ENCODE assay signal across 8 cellular contexts in genomic region chr19:18470153-18470552, GRCh38. TPM values are rescaled to one million over a fixed set of nuclear protein-coding genes. Genes with fewer than 3 reads are reported as not detected.
DNase-seq lines count a peak whose midpoint lies in the region; ATAC-seq and TF ChIP-seq lines count a peak whose summit lies in the region.

No MANE protein-coding gene starts in this region.

- intact Hi-C loops in activated CD8-positive, alpha-beta T cell treated with anti-CD3 and anti-CD28 coated beads for 36 hours (cut with micrococcal nuclease): no loop called here
- intact Hi-C loops in left colon (cut with DNase I, micrococcal nuclease): no loop called here

- no peak overlapping the region for H3K4me3 Mint-ChIP-seq in activated CD8-positive, alpha-beta T cell treated with anti-CD3 and anti-CD28 coated beads for 36 hours

- no peaks in the 10 kb centered on the region for H3K9me3 Mint-ChIP-seq in activated CD8-positive, alpha-beta T cell treated with anti-CD3 and anti-CD28 coated beads for 36 hours

- DNase-seq in AG09309 (ENCODE audit: low read depth) (no peak), GM13977 (ENCODE audit: low spot score) (peak; percentile 63), left colon (no peak), NCI-H2029 (lab: John Stamatoyannopoulos, UW) (no peak), NCI-H2171 (lab: John Stamatoyannopoulos, UW) (no peak)
- DNase-seq in activated CD8-positive, alpha-beta T cell treated with anti-CD3 and anti-CD28 coated beads for 36 hours: peak; percentile 48

- in situ Hi-C loops in GM13977 (cut with MboI; ENCODE audit: low pct_unique_long_range_greater_than_20kb, low sequenced_read_pairs, unreplicated experiment): no loop called here

- peaks cover 33% of the 10 kb centered on the region for H3K4me1 Mint-ChIP-seq in activated CD8-positive, alpha-beta T cell treated with anti-CD3 and anti-CD28 coated beads for 36 hours (ENCODE audit: low read depth)

- H3K27ac Mint-ChIP-seq in activated CD8-positive, alpha-beta T cell treated with anti-CD3 and anti-CD28 coated beads for 36 hours: no peak overlapping the region

- CTCF ChIA-PET in activated CD8-positive, alpha-beta T cell treated with anti-CD3 and anti-CD28 coated beads for 36 hours (lab: Charles Lee): interaction anchor here (0.7 to 4.2 kb wide), 19 partner anchors 8 to 122 kb away, joined by 3 to 32 read pairs (median 5); partner anchors contain the start of genes ELL, KXD1 and UBA52

- POLR2A ChIA-PET in activated CD8-positive, alpha-beta T cell treated with anti-CD3 and anti-CD28 coated beads for 36 hours (lab: Charles Lee): interaction anchor here (1.8 kb wide), 1 partner anchor 53 kb away, joined by 6 read pairs; no protein-coding TSS in a partner anchor

- H3K4me3 ChIP-seq in AG09309 (ENCODE audit: control insufficient read depth, low read depth, low read length): no peak overlapping the region

- peak; percentile 56 for TF ChIP-seq CTCF in AG09309 (IDR thresholded peaks at IDR 0.05; ENCODE audit: control insufficient read depth, insufficient read depth, low read depth, low read length, missing control alignments)
- TF ChIP-seq CTCF in GM13977 (IDR thresholded peaks at IDR 0.05; ENCODE audit: extremely low read depth, insufficient read depth, missing control alignments): peak; percentile 64
- TF ChIP-seq CTCF in activated CD8-positive, alpha-beta T cell treated with anti-CD3 and anti-CD28 coated beads for 36 hours (IDR thresholded peaks at IDR 0.05): no peak

- peaks cover 3% of the 10 kb centered on the region for H3K36me3 Mint-ChIP-seq in activated CD8-positive, alpha-beta T cell treated with anti-CD3 and anti-CD28 coated beads for 36 hours (ENCODE audit: low read depth)

- H3K27me3 Mint-ChIP-seq in activated CD8-positive, alpha-beta T cell treated with anti-CD3 and anti-CD28 coated beads for 36 hours: no peaks in the 10 kb centered on the region

- ATAC-seq in activated CD8-positive, alpha-beta T cell treated with anti-CD3 and anti-CD28 coated beads for 36 hours: peak; percentile 43
- ATAC-seq in left colon: peak; percentile 42
- no peak for ATAC-seq in GM21367 (IDR thresholded peaks at IDR 0.05; ENCODE audit: unreplicated experiment)
- no peak for ATAC-seq in GM19328 (IDR thresholded peaks at IDR 0.05; ENCODE audit: unreplicated experiment)

RNA-seq across cellular contexts. Expression of gene ISYNA1, which starts 32.2 kb away (rescaled TPM):
- total RNA-seq in activated CD8-positive, alpha-beta T cell treated with anti-CD3 and anti-CD28 coated beads for 36 hours: 10 to 100 TPM; 48.6 to 54.9 TPM
- 10 to 100 TPM; 14.1 to 15.1 TPM for total RNA-seq in left colon

RNA-seq across cellular contexts. Expression of gene SSBP4, which starts 51.0 kb away (rescaled TPM):
- 100 to 1,000 TPM in 1 of 2 experiments, 10 to 100 TPM in 1; 98.2 to 102 TPM for total RNA-seq in activated CD8-positive, alpha-beta T cell treated with anti-CD3 and anti-CD28 coated beads for 36 hours
- total RNA-seq in left colon: 10 to 100 TPM; 37.4 to 50.7 TPM

RNA-seq across cellular contexts. Expression of gene ELL, which starts 51.7 kb away (rescaled TPM):
- 10 to 100 TPM; 20.1 to 21.9 TPM for total RNA-seq in activated CD8-positive, alpha-beta T cell treated with anti-CD3 and anti-CD28 coated beads for 36 hours
- 10 to 100 TPM; 18.1 to 19.1 TPM for total RNA-seq in left colon

Comparison
In these comparisons a context has a peak if more than half of its experiments do, and no peak if none do; other contexts are left out.
1. DNase-seq: peak in GM13977 (single experiment) and activated CD8-positive, alpha-beta T cell treated with anti-CD3 and anti-CD28 coated beads for 36 hours (single experiment); none in AG09309 (single experiment), left colon (0 of 2), NCI-H2029 (single experiment) and NCI-H2171 (single experiment).
2. ATAC-seq: peak in activated CD8-positive, alpha-beta T cell treated with anti-CD3 and anti-CD28 coated beads for 36 hours (single experiment) and left colon (single experiment); none in GM21367 (single experiment) and GM19328 (single experiment).